ENCODE assay signal across 9 cellular contexts in the genomic region with DNA sequence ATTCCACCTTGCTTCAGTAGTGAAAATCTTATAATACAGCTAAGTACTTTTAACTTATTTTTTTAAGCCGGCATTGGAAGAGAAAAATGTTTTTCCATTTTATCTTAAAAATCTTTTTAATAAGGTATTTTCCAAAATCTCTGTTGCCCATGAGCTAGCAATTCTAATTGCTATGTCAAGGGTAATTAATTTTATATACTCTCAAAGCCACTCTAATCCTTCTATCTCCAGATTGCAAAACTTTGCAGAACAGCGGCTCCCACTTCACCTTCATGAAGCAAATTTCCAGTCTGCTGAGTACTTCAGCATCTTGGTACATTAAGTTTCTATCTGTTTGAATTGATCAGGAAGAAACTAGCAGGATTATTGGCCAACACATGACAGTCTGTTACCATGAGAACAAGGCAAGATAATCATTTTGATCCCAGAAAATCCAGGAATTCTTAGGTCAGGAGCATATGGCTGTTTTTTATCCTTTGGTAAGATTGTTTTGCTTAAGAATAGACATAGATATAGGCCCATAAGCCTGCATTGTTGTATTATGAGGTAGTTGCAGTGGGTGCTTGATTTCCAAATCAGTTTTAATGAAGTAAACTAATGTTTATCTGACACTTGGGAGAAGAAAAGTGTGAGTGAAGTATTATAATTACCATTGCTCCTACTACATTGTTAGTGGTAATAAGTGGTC. TPM values are rescaled to one million over a fixed set of nuclear protein-coding genes. Genes with fewer than 3 reads are reported as not detected.
DNase-seq lines count a peak whose midpoint lies in the region; ATAC-seq and TF ChIP-seq lines count a peak whose summit lies in the region.
"Had no signal": no experiment of that assay in that cellular context is flagged by ENCODE, and none has a peak within 500 bp of the region (broad histone marks: within the 10 kb centered on the region; RNA-seq: fewer than 3 reads in every experiment).

No MANE protein-coding gene starts in this region.

- H3K27me3 ChIP-seq in left lung, result no peaks in the 10 kb centered on the region
- no peaks in the 10 kb centered on the region for H3K27me3 ChIP-seq in SJCRH30

- TF ChIP-seq CTCF in left lung (IDR thresholded peaks at IDR 0.05), result no peak

- peak; percentile 4 for ATAC-seq in Right ventricle myocardium superior (ENCODE audit: poor library complexity)
- no peak for ATAC-seq in activated T-helper 17 cell treated with anti-CD3 and anti-CD28 coated beads, Interleukin-2, amount 50 U/mL, for 72 hours (replicated peaks)
- no peak for ATAC-seq in left lung

- H3K36me3 Mint-ChIP-seq in activated T-helper 17 cell treated with anti-CD3 and anti-CD28 coated beads, Interleukin-2, amount 50 U/mL, for 72 hours (ENCODE audit: low read depth), result peaks cover 96% of the 10 kb centered on the region

- intact Hi-C loops in Right ventricle myocardium superior (cut with DNase I) (no loop called here), cardiac septum (cut with DNase I) (no loop called here), left lung (cut with DNase I) (no loop called here)

- peak overlapping the region; percentile 55 for H3K4me3 Mint-ChIP-seq in activated T-helper 17 cell treated with anti-CD3 and anti-CD28 coated beads, Interleukin-2, amount 50 U/mL, for 72 hours

- peak overlapping the region in 1 of 2 donors; percentile 5 for H3K4me3 ChIP-seq in left lung
- H3K4me3 ChIP-seq in SJCRH30, result no peak overlapping the region

- H3K4me1 ChIP-seq in left lung (peaks cover 32 to 96% of the 10 kb centered on the region in 2 donors), SJCRH30 (peaks cover 20% of the 10 kb centered on the region)

- H3K27ac Mint-ChIP-seq in activated T-helper 17 cell treated with anti-CD3 and anti-CD28 coated beads, Interleukin-2, amount 50 U/mL, for 72 hours, result peak overlapping the region; percentile 35

- peaks cover 56% of the 10 kb centered on the region for H3K4me1 Mint-ChIP-seq in activated T-helper 17 cell treated with anti-CD3 and anti-CD28 coated beads, Interleukin-2, amount 50 U/mL, for 72 hours

- H3K27me3 Mint-ChIP-seq in activated T-helper 17 cell treated with anti-CD3 and anti-CD28 coated beads, Interleukin-2, amount 50 U/mL, for 72 hours, result no peaks in the 10 kb centered on the region

- no peak for DNase-seq in Right ventricle myocardium superior
- no peak for DNase-seq in cardiac septum (ENCODE audit: low spot score)
- DNase-seq in left lung, result no peak
- no peak for DNase-seq in SJCRH30
- no peak for DNase-seq in ureter (ENCODE audit: low spot score)
- no peak for DNase-seq in UCSD-AML1 (lab: John Stamatoyannopoulos, UW; ENCODE audit: unreplicated experiment)
- DNase-seq in NCI-H2196 (lab: John Stamatoyannopoulos, UW; ENCODE audit: unreplicated experiment), result no peak
- DNase-seq: cerebellar nuclear complex had no signal

- H3K27ac ChIP-seq in left lung (peak overlapping the region; percentile 47 to 82), SJCRH30 (no peak overlapping the region; the same call in 1 of the 2 replicates)

- H3K36me3 ChIP-seq in left lung (peaks cover 0 to 24% of the 10 kb centered on the region in 2 donors), SJCRH30 (peaks cover 30% of the 10 kb centered on the region)

- H3K9me3 ChIP-seq in left lung (no peaks in the 10 kb centered on the region), SJCRH30 (replicated peaks) (no peaks in the 10 kb centered on the region)

- H3K9me3 Mint-ChIP-seq in activated T-helper 17 cell treated with anti-CD3 and anti-CD28 coated beads, Interleukin-2, amount 50 U/mL, for 72 hours, result no peaks in the 10 kb centered on the region

RNA-seq across cellular contexts. Expression of gene TIPARP, which starts 6.0 kb away (rescaled TPM):
- 31.6 TPM for total RNA-seq in Right ventricle myocardium superior
- total RNA-seq in cardiac septum, result 17.9 TPM
- 10 to 100 TPM; 44.4 to 57.3 TPM for total RNA-seq in activated T-helper 17 cell treated with anti-CD3 and anti-CD28 coated beads, Interleukin-2, amount 50 U/mL, for 72 hours
- total RNA-seq in left lung, result 10 to 100 TPM; 47.7 to 49.5 TPM
- 29.0 and 31.2 TPM in 2 replicates for total RNA-seq in SJCRH30 (2014; rRNA removed; shearing (Covaris generic))
- total RNA-seq in ureter, result 30.2 TPM
